In the genomic region with DNA sequence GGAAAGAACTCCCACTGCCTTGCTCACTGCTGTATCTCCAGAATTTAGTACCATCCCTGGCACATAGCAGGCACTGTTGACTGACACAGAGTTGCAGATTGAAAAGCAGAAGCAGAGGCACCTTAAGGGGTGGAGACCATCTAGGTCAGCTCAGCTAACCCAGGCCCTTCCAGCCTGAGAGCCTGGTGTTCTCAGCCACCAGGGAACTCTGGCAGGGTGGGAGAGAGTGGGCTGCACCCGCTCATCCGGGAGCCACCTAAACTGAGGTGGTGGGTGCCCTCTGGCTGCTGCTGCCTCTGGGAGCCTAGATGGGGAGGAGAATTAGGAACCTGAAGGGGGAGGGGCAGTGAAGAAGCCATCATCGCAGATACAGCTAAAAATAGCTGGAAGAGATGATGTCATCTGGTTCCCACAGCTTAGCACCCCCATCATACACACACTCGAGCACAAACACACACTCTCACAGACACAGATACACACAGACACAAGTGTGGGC, we compare ENCODE assay signal across 1 cellular context.
TF ChIP-seq lines count a peak whose summit lies in the region.

No MANE protein-coding gene starts in this region.

TF ChIP-seq in GM23338, 12 proteins besides CTCF, POLR2A, EP300 and RAD21 (continued from another document):
- TF ChIP-seq, protein P1, sequence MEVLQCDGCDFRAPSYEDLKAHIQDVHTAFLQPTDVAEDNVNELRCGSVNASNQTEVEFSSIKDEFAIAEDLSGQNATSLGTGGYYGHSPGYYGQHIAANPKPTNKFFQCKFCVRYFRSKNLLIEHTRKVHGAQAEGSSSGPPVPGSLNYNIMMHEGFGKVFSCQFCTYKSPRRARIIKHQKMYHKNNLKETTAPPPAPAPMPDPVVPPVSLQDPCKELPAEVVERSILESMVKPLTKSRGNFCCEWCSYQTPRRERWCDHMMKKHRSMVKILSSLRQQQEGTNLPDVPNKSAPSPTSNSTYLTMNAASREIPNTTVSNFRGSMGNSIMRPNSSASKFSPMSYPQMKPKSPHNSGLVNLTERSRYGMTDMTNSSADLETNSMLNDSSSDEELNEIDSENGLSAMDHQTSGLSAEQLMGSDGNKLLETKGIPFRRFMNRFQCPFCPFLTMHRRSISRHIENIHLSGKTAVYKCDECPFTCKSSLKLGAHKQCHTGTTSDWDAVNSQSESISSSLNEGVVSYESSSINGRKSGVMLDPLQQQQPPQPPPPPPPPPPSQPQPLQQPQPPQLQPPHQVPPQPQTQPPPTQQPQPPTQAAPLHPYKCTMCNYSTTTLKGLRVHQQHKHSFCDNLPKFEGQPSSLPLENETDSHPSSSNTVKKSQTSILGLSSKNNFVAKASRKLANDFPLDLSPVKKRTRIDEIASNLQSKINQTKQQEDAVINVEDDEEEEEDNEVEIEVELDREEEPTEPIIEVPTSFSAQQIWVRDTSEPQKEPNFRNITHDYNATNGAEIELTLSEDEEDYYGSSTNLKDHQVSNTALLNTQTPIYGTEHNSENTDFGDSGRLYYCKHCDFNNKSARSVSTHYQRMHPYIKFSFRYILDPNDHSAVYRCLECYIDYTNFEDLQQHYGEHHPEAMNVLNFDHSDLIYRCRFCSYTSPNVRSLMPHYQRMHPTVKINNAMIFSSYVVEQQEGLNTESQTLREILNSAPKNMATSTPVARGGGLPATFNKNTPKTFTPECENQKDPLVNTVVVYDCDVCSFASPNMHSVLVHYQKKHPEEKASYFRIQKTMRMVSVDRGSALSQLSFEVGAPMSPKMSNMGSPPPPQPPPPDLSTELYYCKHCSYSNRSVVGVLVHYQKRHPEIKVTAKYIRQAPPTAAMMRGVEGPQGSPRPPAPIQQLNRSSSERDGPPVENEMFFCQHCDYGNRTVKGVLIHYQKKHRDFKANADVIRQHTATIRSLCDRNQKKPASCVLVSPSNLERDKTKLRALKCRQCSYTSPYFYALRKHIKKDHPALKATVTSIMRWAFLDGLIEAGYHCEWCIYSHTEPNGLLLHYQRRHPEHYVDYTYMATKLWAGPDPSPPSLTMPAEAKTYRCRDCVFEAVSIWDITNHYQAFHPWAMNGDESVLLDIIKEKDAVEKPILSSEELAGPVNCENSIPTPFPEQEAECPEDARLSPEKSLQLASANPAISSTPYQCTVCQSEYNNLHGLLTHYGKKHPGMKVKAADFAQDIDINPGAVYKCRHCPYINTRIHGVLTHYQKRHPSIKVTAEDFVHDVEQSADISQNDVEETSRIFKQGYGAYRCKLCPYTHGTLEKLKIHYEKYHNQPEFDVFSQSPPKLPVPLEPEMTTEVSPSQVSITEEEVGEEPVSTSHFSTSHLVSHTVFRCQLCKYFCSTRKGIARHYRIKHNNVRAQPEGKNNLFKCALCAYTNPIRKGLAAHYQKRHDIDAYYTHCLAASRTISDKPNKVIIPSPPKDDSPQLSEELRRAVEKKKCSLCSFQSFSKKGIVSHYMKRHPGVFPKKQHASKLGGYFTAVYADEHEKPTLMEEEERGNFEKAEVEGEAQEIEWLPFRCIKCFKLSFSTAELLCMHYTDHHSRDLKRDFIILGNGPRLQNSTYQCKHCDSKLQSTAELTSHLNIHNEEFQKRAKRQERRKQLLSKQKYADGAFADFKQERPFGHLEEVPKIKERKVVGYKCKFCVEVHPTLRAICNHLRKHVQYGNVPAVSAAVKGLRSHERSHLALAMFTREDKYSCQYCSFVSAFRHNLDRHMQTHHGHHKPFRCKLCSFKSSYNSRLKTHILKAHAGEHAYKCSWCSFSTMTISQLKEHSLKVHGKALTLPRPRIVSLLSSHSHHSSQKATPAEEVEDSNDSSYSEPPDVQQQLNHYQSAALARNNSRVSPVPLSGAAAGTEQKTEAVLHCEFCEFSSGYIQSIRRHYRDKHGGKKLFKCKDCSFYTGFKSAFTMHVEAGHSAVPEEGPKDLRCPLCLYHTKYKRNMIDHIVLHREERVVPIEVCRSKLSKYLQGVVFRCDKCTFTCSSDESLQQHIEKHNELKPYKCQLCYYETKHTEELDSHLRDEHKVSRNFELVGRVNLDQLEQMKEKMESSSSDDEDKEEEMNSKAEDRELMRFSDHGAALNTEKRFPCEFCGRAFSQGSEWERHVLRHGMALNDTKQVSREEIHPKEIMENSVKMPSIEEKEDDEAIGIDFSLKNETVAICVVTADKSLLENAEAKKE (CRISPR knock-in tag; IDR thresholded peaks at IDR 0.05) = no peak
- no peak for TF ChIP-seq POLR2AphosphoS5 (IDR thresholded peaks at IDR 0.05; ENCODE audit: low read depth)
